In the genomic region with DNA sequence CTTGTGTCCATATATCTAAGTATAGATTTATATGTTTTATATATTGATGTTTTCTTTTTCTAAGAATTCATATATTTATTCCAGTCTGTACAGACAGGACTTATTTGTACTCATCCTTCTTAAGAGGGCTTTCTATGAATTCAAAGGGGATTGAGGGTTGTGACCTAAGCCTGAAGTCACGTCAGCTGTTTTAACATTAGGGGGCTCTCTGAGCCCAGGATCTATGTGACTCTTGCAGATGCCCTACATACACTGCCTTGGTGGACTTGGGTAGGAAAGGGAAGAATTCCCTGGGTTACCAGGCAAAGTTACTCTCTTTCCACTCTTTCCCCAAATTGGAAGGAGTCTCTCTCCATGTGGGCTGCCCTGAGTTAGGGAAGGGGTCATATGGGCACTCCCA, we compare ENCODE assay signal across 26 cellular contexts.
DNase-seq lines count a peak whose midpoint lies in the region; TF ChIP-seq lines count a peak whose summit lies in the region.
"Had no signal": no experiment of that assay in that cellular context is flagged by ENCODE, and none has a peak within 500 bp of the region (broad histone marks: within the 10 kb centered on the region; RNA-seq: fewer than 3 reads in every experiment).

No MANE protein-coding gene starts in this region.

- no peak overlapping the region for H3K4me3 Mint-ChIP-seq in endodermal cell
- H3K4me3 Mint-ChIP-seq: CD14-positive monocyte; CD8-positive, alpha-beta memory T cell; T-helper 1 cell treated with Interleukin-12 subunit alpha and Interleukin-12 subunit beta and Interleukin-4 antibody, amounts not matched to agents 30 μg/mL and 1 μg/mL, for 36 hours had no signal

- no peaks in the 10 kb centered on the region for H3K27me3 ChIP-seq in endodermal cell (ENCODE audit: control insufficient read depth, insufficient read depth, low read length, poor library complexity, severe bottlenecking)
- H3K27me3 ChIP-seq: BE2C, MG63 had no signal

- peak; percentile 39 for TF ChIP-seq CTCF in endodermal cell (conservative IDR thresholded peaks at IDR 0.05)

- peaks cover 10% of the 10 kb centered on the region for H3K4me1 Mint-ChIP-seq in endodermal cell
- H3K4me1 Mint-ChIP-seq: CD14-positive monocyte; CD8-positive, alpha-beta memory T cell had no signal

- WGBS in endodermal cell (ENCODE audit: insufficient coverage in 1 of 2, insufficient read length in 1 of 2), 2 experiments, result 96 to 100% methylated on average over 1 of the region's 1 CpG

- no peaks in the 10 kb centered on the region for H3K9me3 ChIP-seq in endodermal cell (ENCODE audit: control insufficient read depth, low read length)
- H3K9me3 ChIP-seq: BE2C, MG63 had no signal

- no peak overlapping the region for H3K4me3 ChIP-seq in Jurkat, Clone E6-1 (ENCODE audit: low read length)
- no peak overlapping the region for H3K4me3 ChIP-seq in endodermal cell (ENCODE audit: low read length)
- H3K4me3 ChIP-seq: K562, MG63, PC-9 had no signal

- no peaks in the 10 kb centered on the region for H3K36me3 Mint-ChIP-seq in endodermal cell (ENCODE audit: low read depth)
- H3K36me3 Mint-ChIP-seq: CD14-positive monocyte had no signal

- peaks cover 8% of the 10 kb centered on the region for H3K27me3 Mint-ChIP-seq in endodermal cell (ENCODE audit: insufficient read depth)

- peak; percentile 18 for DNase-seq in Jurkat, Clone E6-1 (ENCODE audit: low read depth, low spot score)
- DNase-seq in NCI-H82 (lab: John Stamatoyannopoulos, UW) (peak; percentile 42), endodermal cell (no peak), amniotic stem cell (lab: John Stamatoyannopoulos, UW) (no peak), NCI-H128 (lab: John Stamatoyannopoulos, UW; ENCODE audit: unreplicated experiment) (no peak), DMS53 (lab: John Stamatoyannopoulos, UW) (no peak), SIG-M5 (lab: John Stamatoyannopoulos, UW) (no peak)
- DNase-seq: ACHN; BE2C; CD8-positive, alpha-beta memory T cell; DMS 273 treated with DMSO at 0.1 percent for 48 hours; DMS79 treated with DMSO at 0.1 percent for 48 hours; GF-D8; MG63; NCI-H1417; NCI-H187; NCI-H2081 treated with DMSO at 0.1 percent for 48 hours; NCI-H2171; NCI-H226; NCI-H510A; NCI-H69; NK-92 treated with Interleukin-12 subunit alpha and Interleukin-12 subunit beta, amount 100 ng/mL, for 24 hours; PC-9 had no signal

- H3K4me1 ChIP-seq in endodermal cell (ENCODE audit: control insufficient read depth, insufficient read depth, low read length), result peaks cover 5% of the 10 kb centered on the region
- H3K4me1 ChIP-seq: BE2C had no signal

- H3K9me3 Mint-ChIP-seq in endodermal cell, result peaks cover 3% of the 10 kb centered on the region
- H3K9me3 Mint-ChIP-seq: T-helper 1 cell treated with Interleukin-12 subunit alpha and Interleukin-12 subunit beta and Interleukin-4 antibody, amounts not matched to agents 30 μg/mL and 1 μg/mL, for 36 hours had no signal

- no peaks in the 10 kb centered on the region for H3K36me3 ChIP-seq in endodermal cell (ENCODE audit: control insufficient read depth, insufficient read depth, low read length)
- H3K36me3 ChIP-seq: BE2C, MG63 had no signal

- no peak overlapping the region for H3K27ac Mint-ChIP-seq in endodermal cell
- H3K27ac Mint-ChIP-seq: CD14-positive monocyte; CD8-positive, alpha-beta memory T cell; T-helper 1 cell treated with Interleukin-12 subunit alpha and Interleukin-12 subunit beta and Interleukin-4 antibody, amounts not matched to agents 30 μg/mL and 1 μg/mL, for 36 hours had no signal

- no peak overlapping the region for H3K9ac ChIP-seq in endodermal cell (ENCODE audit: extremely low read depth, low read length, poor library complexity, severe bottlenecking)

- no peak overlapping the region for H3K27ac ChIP-seq in endodermal cell (ENCODE audit: low read depth, low read length)
- H3K27ac ChIP-seq: PC-9 had no signal

Comparison
In these comparisons a context has a peak if more than half of its experiments do, and no peak if none do; other contexts are left out.
1. DNase-seq: peak in Jurkat, Clone E6-1 (single experiment) and NCI-H82 (single experiment); none in endodermal cell (single experiment), amniotic stem cell (single experiment), NCI-H128 (single experiment), DMS53 (single experiment) and SIG-M5 (single experiment).